In genomic region chr14:23953116-23953463, GRCh38 we compare ENCODE assay signal across 7 cellular contexts. TPM values are rescaled to one million over a fixed set of nuclear protein-coding genes. Genes with fewer than 3 reads are reported as not detected.
A peak's percentile ranks its signal among the peaks of the same experiment; 100 is the strongest.
DNase-seq lines count a peak whose midpoint lies in the region; ATAC-seq and TF ChIP-seq lines count a peak whose summit lies in the region.
"Not testable (repeated sequence)": the region's sequence is repeated elsewhere in the genome, so short reads cannot be mapped to it uniquely, and the experiment has no call there.

No MANE protein-coding gene starts in this region.

- H3K36me3 Mint-ChIP-seq in WTC11, memory B cell: not testable (repeated sequence)

- not testable (repeated sequence) for H3K4me2 ChIP-seq in MM.1S (ENCODE audit: low read depth, low read length)

- H3K36me3 ChIP-seq in GM06990 (ENCODE audit: control insufficient read depth, insufficient read depth, low read length); MM.1S (replicated peaks; ENCODE audit: insufficient read depth, low read length); breast epithelium: not testable (repeated sequence)

- not testable (repeated sequence) for H3K79me2 ChIP-seq in MM.1S (ENCODE audit: low read length)

- TF ChIP-seq POLR2A in breast epithelium (IDR thresholded peaks at IDR 0.05) = not testable (repeated sequence)

- not testable (repeated sequence) for H3K9me2 ChIP-seq in MM.1S (replicated peaks; ENCODE audit: insufficient read depth, low read length)

- peak overlapping the region; percentile 87 for H3K4me3 Mint-ChIP-seq in WTC11
- H3K4me3 Mint-ChIP-seq in memory B cell = peak overlapping the region; percentile 100

- H3K27me3 ChIP-seq in GM06990 (replicated peaks; ENCODE audit: control insufficient read depth, insufficient read depth, low read length); MM.1S (replicated peaks; ENCODE audit: insufficient read depth, low read length); breast epithelium; foreskin keratinocyte: not testable (repeated sequence)

- peak overlapping the region; percentile 63; the same call in 1 of the 2 replicates for H2AFZ ChIP-seq in MM.1S (ENCODE audit: low read length)

- not testable (repeated sequence) for H3K27me3 Mint-ChIP-seq in WTC11 (ENCODE audit: low read depth); memory B cell

- H3K9me3 Mint-ChIP-seq in WTC11 = peaks cover 18% of the 10 kb centered on the region
- H3K9me3 Mint-ChIP-seq in memory B cell = not testable (repeated sequence)

- CTCF ChIA-PET in WTC11 (lab: Charles Lee) = interaction anchor here (0.6 to 4.6 kb wide), 11 partner anchors 10 to 372 kb away, joined by 3 to 28 read pairs (median 6); no protein-coding TSS in a partner anchor

- intact Hi-C loops in breast epithelium (cut with DNase I; ENCODE audit: low total_unique reads); sciatic nerve (cut with DNase I): not testable (repeated sequence)

- not testable (repeated sequence) for H4K20me1 ChIP-seq in MM.1S (ENCODE audit: insufficient read depth, low read length)

- H3K9ac ChIP-seq in MM.1S (ENCODE audit: low read length) = peak overlapping the region; percentile 59; the same call in 1 of the 2 replicates

- not testable (repeated sequence) for H3K4me1 ChIP-seq in MM.1S (ENCODE audit: low read length); breast epithelium; foreskin keratinocyte

- not testable (repeated sequence) for TF ChIP-seq CTCF in GM06990 (IDR thresholded peaks at IDR 0.05; ENCODE audit: insufficient read depth, low read length, poor library complexity, severe bottlenecking); MM.1S (IDR thresholded peaks at IDR 0.05; ENCODE audit: low read length); WTC11 (IDR thresholded peaks at IDR 0.05); breast epithelium (IDR thresholded peaks at IDR 0.05); foreskin keratinocyte (conservative IDR thresholded peaks at IDR 0.05)

- H3K9me3 ChIP-seq in MM.1S (replicated peaks; ENCODE audit: insufficient read depth, low read length); breast epithelium: not testable (repeated sequence)

- ATAC-seq in WTC11 (peak; percentile 5), foreskin keratinocyte (peak; percentile 28), sciatic nerve (peak; percentile 7)
- ATAC-seq in memory B cell (ENCODE audit: low read depth) = not testable (repeated sequence)

- H3F3A ChIP-seq in MM.1S (ENCODE audit: insufficient read depth, low read length) = not testable (repeated sequence)

- H3K27ac Mint-ChIP-seq in WTC11 (peak overlapping the region; percentile 84; the same call in 1 of the 2 replicates), memory B cell (peak overlapping the region; percentile 11)

- H3K27ac ChIP-seq in MM.1S (ENCODE audit: low read length); foreskin keratinocyte: not testable (repeated sequence)
- H3K27ac ChIP-seq in breast epithelium = peak overlapping the region; percentile 86 to 89

- POLR2A ChIA-PET in WTC11 (lab: Charles Lee) = not testable (repeated sequence)

- H3K4me3 ChIP-seq in GM06990 (replicated peaks; ENCODE audit: low read depth, low read length) (peak overlapping the region; percentile 95), MM.1S (ENCODE audit: low read length) (peak overlapping the region; percentile 69), breast epithelium (peak overlapping the region; percentile 71 to 87 (median 84))

- DNase-seq in GM06990 (ENCODE audit: extremely low read depth, insufficient read length); MM.1S; WTC11 (ENCODE audit: low spot score); breast epithelium (ENCODE audit: low spot score in 2 of 2); memory B cell (ENCODE audit: low spot score in 2 of 2); sciatic nerve (ENCODE audit: low spot score): not testable (repeated sequence)
- DNase-seq in foreskin keratinocyte = peak in 1 of 2 donors; percentile 3

- H3K4me1 Mint-ChIP-seq in WTC11 = peaks cover 26% of the 10 kb centered on the region
- peaks cover 21% of the 10 kb centered on the region for H3K4me1 Mint-ChIP-seq in memory B cell

RNA-seq across cellular contexts. Expression of gene DHRS4, which starts 0.5 kb away (rescaled TPM):
- total RNA-seq in WTC11 (2021) (14.5 to 14.9 TPM (median 14.8 TPM) in 3 replicates), breast epithelium (10 to 100 TPM; 38.4 to 48.8 (median 40.0) TPM), foreskin keratinocyte (25.6 and 29.2 TPM in 2 replicates), sciatic nerve (24.3 TPM)
- 34.2 and 39.0 TPM in 2 replicates for polyA plus RNA-seq in foreskin keratinocyte

RNA-seq across cellular contexts. Expression of gene DHRS4L2, which starts 35.6 kb away (rescaled TPM):
- total RNA-seq in WTC11 (2021) (8.7 to 10.2 TPM (median 9.7 TPM) in 3 replicates), breast epithelium (10 to 100 TPM; 13.4 to 22.9 (median 16.8) TPM), foreskin keratinocyte (18.4 and 27.7 TPM in 2 replicates), sciatic nerve (23.0 TPM)
- 29.5 and 43.7 TPM in 2 replicates for polyA plus RNA-seq in foreskin keratinocyte
